ENCODE assay signal across 19 cellular contexts in genomic region chr7:24833548-24833947, GRCh38.
A peak's percentile ranks its signal among the peaks of the same experiment; 100 is the strongest.
DNase-seq lines count a peak whose midpoint lies in the region; ATAC-seq and TF ChIP-seq lines count a peak whose summit lies in the region.
"Had no signal": no experiment of that assay in that cellular context is flagged by ENCODE, and none has a peak within 500 bp of the region (broad histone marks: within the 10 kb centered on the region; RNA-seq: fewer than 3 reads in every experiment).

No MANE protein-coding gene starts in this region.

- H3K23ac ChIP-seq in IMR-90 (ENCODE audit: low read depth, low read length), result no peak overlapping the region

- no peaks in the 10 kb centered on the region for H3K27me3 Mint-ChIP-seq in Calu3 (ENCODE audit: unreplicated experiment)
- no peaks in the 10 kb centered on the region for H3K27me3 Mint-ChIP-seq in dendritic cell treated with granulocyte-macrophage colony-stimulating factor and Interleukin-4, amounts not matched to agents 40 ng/mL and 50 ng/mL, for 4 days
- H3K27me3 Mint-ChIP-seq: activated naive CD8-positive, alpha-beta T cell had no signal

- intact Hi-C loops in Calu3 (cut with micrococcal nuclease; ENCODE audit: unreplicated experiment) (no loop called here), IMR-90 (cut with micrococcal nuclease) (no loop called here), sciatic nerve (cut with DNase I) (no loop called here)
- intact Hi-C loops in dendritic cell treated with granulocyte-macrophage colony-stimulating factor and Interleukin-4, amounts not matched to agents 40 ng/mL and 50 ng/mL, for 4 days (cut with micrococcal nuclease), result no loop called here

- H3K4ac ChIP-seq in IMR-90 (ENCODE audit: low read depth, low read length), result peak overlapping the region; percentile 30; the same call in 1 of the 2 replicates

- POLR2A ChIA-PET in IMR-90 (lab: Charles Lee; ENCODE audit: unreplicated experiment), result no interaction called here

- no peak overlapping the region for H3K56ac ChIP-seq in IMR-90 (ENCODE audit: extremely low read depth, insufficient read depth, low read length)

- no peak for TF ChIP-seq POLR2A in IMR-90 (IDR thresholded peaks at IDR 0.05; ENCODE audit: low read depth, low read length)

- peaks cover 53% of the 10 kb centered on the region for H3K36me3 Mint-ChIP-seq in Calu3 (ENCODE audit: insufficient read depth, unreplicated experiment)
- H3K36me3 Mint-ChIP-seq in dendritic cell treated with granulocyte-macrophage colony-stimulating factor and Interleukin-4, amounts not matched to agents 40 ng/mL and 50 ng/mL, for 4 days (ENCODE audit: low read depth), result peaks cover 22% of the 10 kb centered on the region

- H3K27me3 ChIP-seq in IMR-90 (ENCODE audit: control insufficient read depth, insufficient read depth, low read length), result no peaks in the 10 kb centered on the region
- H3K27me3 ChIP-seq: ovary, stomach had no signal

- no peak overlapping the region for H4K5ac ChIP-seq in IMR-90 (ENCODE audit: low read depth, low read length)

- CTCF ChIA-PET in Calu3 (lab: Charles Lee), result interaction anchor here (1.0 kb wide), 1 partner anchor 256 kb away, joined by 3 read pairs; no protein-coding TSS in a partner anchor
- CTCF ChIA-PET in IMR-90 (lab: Yijun Ruan, JAX), result interaction anchor here (0.6 to 1.0 kb wide), 3 partner anchors 8 to 1237 kb away, joined by 3 to 6 read pairs (median 3); no protein-coding TSS in a partner anchor

- H2BK5ac ChIP-seq in IMR-90 (ENCODE audit: low read depth, low read length, poor library complexity, severe bottlenecking), result no peak overlapping the region

- BruUV-seq in Calu3 (replicated peaks; lab: Mats Ljungman, UMichigan) (no TSS peak), IMR-90 (replicated peaks; lab: Mats Ljungman, UMichigan) (no TSS peak)

- H3K4me1 Mint-ChIP-seq in Calu3 (ENCODE audit: low read depth, unreplicated experiment), result peaks cover 50% of the 10 kb centered on the region
- H3K4me1 Mint-ChIP-seq in dendritic cell treated with granulocyte-macrophage colony-stimulating factor and Interleukin-4, amounts not matched to agents 40 ng/mL and 50 ng/mL, for 4 days (ENCODE audit: low read depth), result peaks cover 81% of the 10 kb centered on the region
- H3K4me1 Mint-ChIP-seq: WTC11 had no signal

- H2AK9ac ChIP-seq in IMR-90 (replicated peaks; ENCODE audit: low read depth, low read length, poor library complexity), result no peak overlapping the region

- no peak overlapping the region; the same call in 1 of the 2 replicates for H4K91ac ChIP-seq in IMR-90 (ENCODE audit: insufficient read depth, low read depth, low read length)

- H2BK15ac ChIP-seq in IMR-90 (ENCODE audit: low read depth, low read length), result no peak overlapping the region

- H3K27ac ChIP-seq in IMR-90 (ENCODE audit: insufficient read depth, low read length), result no peak overlapping the region
- H3K27ac ChIP-seq: ovary had no signal

- H2BK120ac ChIP-seq in IMR-90 (ENCODE audit: low read depth, low read length), result no peak overlapping the region

- no peak overlapping the region for H3K4me3 ChIP-seq in IMR-90 (ENCODE audit: insufficient read depth, low read depth, low read length)
- H3K4me3 ChIP-seq: ovary, stomach had no signal

- no peak overlapping the region for H3K18ac ChIP-seq in IMR-90 (ENCODE audit: low read depth, low read length)

- no CpG with 5 or more reads among the region's 5 CpGs for WGBS in IMR-90 (ENCODE audit: extremely low coverage in 2 of 2, insufficient read length in 1 of 2), 2 experiments

- H3K9ac ChIP-seq in IMR-90 (ENCODE audit: low read depth, low read length), result no peak overlapping the region

- TF ChIP-seq RAD21 in IMR-90 (IDR thresholded peaks at IDR 0.05; ENCODE audit: low read length), result no peak

- no peak overlapping the region for H2AFZ ChIP-seq in IMR-90 (replicated peaks; ENCODE audit: low read length, poor library complexity)

- peak overlapping the region; percentile 28; the same call in 1 of the 2 replicates for H2AK5ac ChIP-seq in IMR-90 (ENCODE audit: low read depth, low read length)

- H3K27ac Mint-ChIP-seq in Calu3 (ENCODE audit: unreplicated experiment), result peak overlapping the region; percentile 93
- peak overlapping the region; percentile 91 for H3K27ac Mint-ChIP-seq in dendritic cell treated with granulocyte-macrophage colony-stimulating factor and Interleukin-4, amounts not matched to agents 40 ng/mL and 50 ng/mL, for 4 days
- H3K27ac Mint-ChIP-seq: activated naive CD8-positive, alpha-beta T cell; CD8-positive, alpha-beta T cell had no signal

- TF ChIP-seq CTCF in Calu3 (IDR thresholded peaks at IDR 0.05; ENCODE audit: unreplicated experiment) (no peak), IMR-90 (conservative IDR thresholded peaks at IDR 0.05; ENCODE audit: low read depth, low read length) (no peak)

- peaks cover 15% of the 10 kb centered on the region for H3K9me1 ChIP-seq in IMR-90 (ENCODE audit: insufficient read depth, low read length)

- peaks cover 0 to 30% of the 10 kb centered on the region in 2 experiments; a peak in 2 of 4 replicates for H3K79me1 ChIP-seq in IMR-90 (ENCODE audit: low read depth in 1 of 2, low read length in 2 of 2)

- H4K8ac ChIP-seq in IMR-90 (ENCODE audit: low read depth in 2 of 2, low read length in 2 of 2), result peak overlapping the region in 1 of 2 experiments; percentile 6; a peak in 1 of 4 replicates

- DNase-seq in Calu3, result no peak
- DNase-seq in IMR-90, result no peak
- no peak for DNase-seq in sciatic nerve (ENCODE audit: low spot score)
- DNase-seq: activated CD8-positive, alpha-beta memory T cell treated with anti-CD3 and anti-CD28 coated beads, Interleukin-2, amount 50 U/mL, for 4 hours; CD8-positive, alpha-beta T cell; cerebellar nuclear complex; NCI-H1930; NCI-H526; ovary; small intestine; stomach; SW 1271 had no signal

- no peak overlapping the region for H2BK20ac ChIP-seq in IMR-90 (ENCODE audit: low read depth, low read length)

- no peak for ATAC-seq in IMR-90 (ENCODE audit: low read depth)
- peak; percentile 40 for ATAC-seq in sciatic nerve
- ATAC-seq in GM21526 (IDR thresholded peaks at IDR 0.05; ENCODE audit: low FRiP score, unreplicated experiment), result no peak
- no peak for ATAC-seq in GM18511 (IDR thresholded peaks at IDR 0.05; ENCODE audit: unreplicated experiment)
- ATAC-seq in HG03354 (IDR thresholded peaks at IDR 0.05; ENCODE audit: poor library complexity, severe bottlenecking, unreplicated experiment), result no peak
- ATAC-seq: CD8-positive, alpha-beta T cell; Panc1; WTC11 had no signal

- H3K14ac ChIP-seq in IMR-90 (replicated peaks; ENCODE audit: low read depth, low read length), result 0 out of 2 replicates have a peak overlapping the region, but pooled peaks have one; percentile 19

- H3K4me3 Mint-ChIP-seq in Calu3 (ENCODE audit: low read depth, unreplicated experiment), result no peak overlapping the region
- peak overlapping the region; percentile 55 for H3K4me3 Mint-ChIP-seq in dendritic cell treated with granulocyte-macrophage colony-stimulating factor and Interleukin-4, amounts not matched to agents 40 ng/mL and 50 ng/mL, for 4 days
- H3K4me3 Mint-ChIP-seq: activated naive CD8-positive, alpha-beta T cell; CD8-positive, alpha-beta T cell; WTC11 had no signal

- H3K36me3 ChIP-seq in IMR-90 (ENCODE audit: control insufficient read depth, insufficient read depth, low read length), result peaks cover 4% of the 10 kb centered on the region
- H3K36me3 ChIP-seq: ovary had no signal

- in situ Hi-C loops in IMR-90 (cut with MboI; ENCODE audit: low sequenced_read_pairs), result no loop called here

- no peak overlapping the region for H3K4me2 ChIP-seq in IMR-90 (ENCODE audit: low read depth, low read length)

- no peaks in the 10 kb centered on the region for H3K9me3 ChIP-seq in IMR-90 (ENCODE audit: control insufficient read depth, insufficient read depth, low read length)
- H3K9me3 ChIP-seq: ovary, stomach had no signal

- dilution Hi-C loops in IMR-90 (cut with HindIII; ENCODE audit: low sequenced_read_pairs, unreplicated experiment), result no loop called here

- H3K4me1 ChIP-seq in IMR-90 (ENCODE audit: control insufficient read depth, insufficient read depth, low read length), result peaks cover 7% of the 10 kb centered on the region

- H3K9me3 Mint-ChIP-seq in Calu3 (ENCODE audit: low read depth, unreplicated experiment), result no peaks in the 10 kb centered on the region
- H3K9me3 Mint-ChIP-seq in dendritic cell treated with granulocyte-macrophage colony-stimulating factor and Interleukin-4, amounts not matched to agents 40 ng/mL and 50 ng/mL, for 4 days, result no peaks in the 10 kb centered on the region
- H3K9me3 Mint-ChIP-seq: CD8-positive, alpha-beta T cell; WTC11 had no signal

- no peaks in the 10 kb centered on the region for H4K20me1 ChIP-seq in IMR-90 (ENCODE audit: insufficient read depth, low read length)

TF ChIP-seq in IMR-90, 13 proteins besides CTCF, POLR2A, EP300 and RAD21:
- TF ChIP-seq MXI1 (IDR thresholded peaks at IDR 0.05; ENCODE audit: borderline replicate concordance, low read depth, low read length) (no peak), MAZ (IDR thresholded peaks at IDR 0.05; ENCODE audit: borderline replicate concordance, low read depth, low read length) (no peak), FOS (IDR thresholded peaks at IDR 0.05; ENCODE audit: low read depth, low read length) (no peak), NFE2L2 (IDR thresholded peaks at IDR 0.05; ENCODE audit: low read depth, low read length) (no peak), CHD1 (IDR thresholded peaks at IDR 0.05; ENCODE audit: low read depth, low read length) (no peak), MAFK (IDR thresholded peaks at IDR 0.05; ENCODE audit: low read depth, low read length) (no peak), CEBPB (IDR thresholded peaks at IDR 0.05; ENCODE audit: low read depth, low read length) (no peak), BHLHE40 (IDR thresholded peaks at IDR 0.05; ENCODE audit: low read depth, low read length) (no peak), USF2 (IDR thresholded peaks at IDR 0.05; ENCODE audit: low read depth, low read length) (no peak), RCOR1 (IDR thresholded peaks at IDR 0.05; ENCODE audit: insufficient replicate concordance, low read length) (no peak)
